8 cellular contexts compared by ENCODE assay signal in the genomic region with DNA sequence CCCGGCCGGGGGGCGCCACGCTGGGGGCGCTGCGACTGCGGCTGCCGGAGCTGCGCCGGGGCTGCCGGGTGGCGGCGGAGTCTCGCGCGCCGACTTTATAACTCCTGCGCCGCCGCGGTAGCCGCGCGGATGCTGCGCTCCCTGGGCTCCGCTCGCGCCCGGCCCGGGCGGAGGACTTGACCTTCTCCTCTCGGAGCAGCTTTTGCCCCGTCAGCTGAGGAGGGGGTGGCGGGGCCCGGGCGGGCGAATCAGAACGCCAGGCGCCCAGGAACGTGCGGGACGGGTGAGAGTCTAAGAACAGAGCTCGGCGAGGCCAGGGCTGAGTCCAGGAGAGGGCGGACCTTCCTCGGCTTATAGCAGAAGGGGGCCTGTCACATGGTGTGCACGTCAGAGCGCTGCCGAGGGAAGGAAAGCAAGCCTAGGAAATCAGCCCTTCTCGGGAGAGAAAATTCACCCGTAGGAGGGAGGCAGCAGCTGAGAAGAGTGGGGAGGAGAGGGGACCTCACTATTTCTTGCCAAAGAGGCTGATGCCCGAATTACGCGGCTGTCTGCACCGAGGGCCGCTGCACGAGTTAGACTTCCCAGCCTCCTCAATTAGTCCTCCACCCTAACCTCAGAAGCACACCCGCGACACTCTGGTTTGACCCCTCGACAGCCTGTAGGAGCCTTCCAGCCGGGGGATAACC. TPM values are rescaled to one million over a fixed set of nuclear protein-coding genes. Genes with fewer than 3 reads are reported as not detected.
A peak's percentile ranks its signal among the peaks of the same experiment; 100 is the strongest.
DNase-seq lines count a peak whose midpoint lies in the region; ATAC-seq and TF ChIP-seq lines count a peak whose summit lies in the region.

A gene (minus strand): TSS at position 327 of the 686 bp plus-strand sequence. CDS start 415 bp downstream, outside the sequence.

- no peaks in the 10 kb centered on the region for H3K36me3 ChIP-seq in HUES6 (ENCODE audit: control insufficient read depth, insufficient read depth, low read length)
- no peaks in the 10 kb centered on the region for H3K36me3 ChIP-seq in OCI-LY1 (ENCODE audit: insufficient read depth, low read length)
- no peaks in the 10 kb centered on the region for H3K36me3 ChIP-seq in prostate gland

- peak within 1 kb of the TSS; percentile 56 for H3K9ac ChIP-seq in HUES6 (ENCODE audit: low read length)
- no peak within 1 kb of the TSS for H3K9ac ChIP-seq in OCI-LY1 (ENCODE audit: low read length)

- no peaks in the 10 kb centered on the region for H3F3A ChIP-seq in OCI-LY1 (ENCODE audit: insufficient read depth, low read length)

- no peak for TF ChIP-seq POLR2A in prostate gland (IDR thresholded peaks at IDR 0.05)

- peaks cover 29% of the 10 kb centered on the region for H3K4me1 ChIP-seq in HUES6 (ENCODE audit: control insufficient read depth, insufficient read depth, low read length)
- H3K4me1 ChIP-seq in OCI-LY1 (ENCODE audit: insufficient read depth, low read length, severe bottlenecking): peaks cover 9% of the 10 kb centered on the region
- no peaks in the 10 kb centered on the region for H3K4me1 ChIP-seq in prostate gland (replicated peaks)

- no peaks in the 10 kb centered on the region for H3K9me3 ChIP-seq in HUES6 (ENCODE audit: control insufficient read depth, insufficient read depth, low read depth, low read length)
- no peaks in the 10 kb centered on the region for H3K9me3 ChIP-seq in OCI-LY1 (ENCODE audit: low read length)
- H3K9me3 ChIP-seq in prostate gland: no peaks in the 10 kb centered on the region

- H3K4me3 ChIP-seq in HUES6 (ENCODE audit: low read depth, low read length) (peak within 1 kb of the TSS; percentile 79), OCI-LY1 (ENCODE audit: low read depth, low read length, poor library complexity, severe bottlenecking) (peak within 1 kb of the TSS; percentile 57), prostate gland (peak within 1 kb of the TSS; percentile 7 to 15)

- 1% methylated on average over 44 of the region's 61 CpGs for WGBS in prostate gland

- H3K79me2 ChIP-seq in OCI-LY1 (ENCODE audit: insufficient read depth, low read length): no peaks in the 10 kb centered on the region

- H3K27me3 ChIP-seq in HUES6 (ENCODE audit: control insufficient read depth, insufficient read depth, low read length) (peaks cover 93% of the 10 kb centered on the region), OCI-LY1 (ENCODE audit: insufficient read depth, low read length) (no peaks in the 10 kb centered on the region), prostate gland (replicated peaks; ENCODE audit: insufficient read depth) (peaks cover 60% of the 10 kb centered on the region)

- H3K4me2 ChIP-seq in OCI-LY1 (ENCODE audit: low read length): peak within 1 kb of the TSS; percentile 68

- no peaks in the 10 kb centered on the region for H3K9me2 ChIP-seq in OCI-LY1 (ENCODE audit: low read depth, low read length)

- DNase-seq in activated T-cell treated with anti-CD3 and anti-CD28 coated beads, Interleukin-2, amount 50 U/mL, for 1 hour: peak; percentile 53
- DNase-seq in activated T-cell treated with anti-CD3 and anti-CD28 coated beads for 4 hours (no peak), amniotic epithelial cell (ENCODE audit: low read depth) (peak; percentile 89), left ventricle myocardium superior (peak; percentile 57), prostate gland (ENCODE audit: low spot score) (peak; percentile 23)

- ATAC-seq in left ventricle myocardium superior: peak; percentile 85
- no peak for ATAC-seq in HG03571 (IDR thresholded peaks at IDR 0.05; ENCODE audit: unreplicated experiment)

- H3K27ac ChIP-seq in HUES6 (ENCODE audit: low read depth, low read length) (no peak within 1 kb of the TSS), OCI-LY1 (ENCODE audit: low read depth, low read length, poor library complexity, severe bottlenecking) (no peak within 1 kb of the TSS), prostate gland (no peak within 1 kb of the TSS)

- no peaks in the 10 kb centered on the region for H4K20me1 ChIP-seq in OCI-LY1 (ENCODE audit: insufficient read depth, low read length)

- intact Hi-C loops in left ventricle myocardium superior (cut with micrococcal nuclease): no loop called here
- intact Hi-C loops in prostate gland (cut with DNase I): no loop called here

- no peak within 1 kb of the TSS for H2AFZ ChIP-seq in OCI-LY1 (ENCODE audit: low read length)

- TF ChIP-seq CTCF in OCI-LY1 (IDR thresholded peaks at IDR 0.05; ENCODE audit: low read length) (no peak), prostate gland (IDR thresholded peaks at IDR 0.05) (no peak)

RNA-seq across cellular contexts. Expression of the gene that starts here (rescaled TPM):
- total RNA-seq in left ventricle myocardium superior: not detected
- total RNA-seq in prostate gland: 1 to 10 TPM; 1.6 to 2.8 TPM

Comparison
In these comparisons a context has a peak if more than half of its experiments do, and no peak if none do; other contexts are left out.
1. Peak in DNase-seq and ATAC-seq in left ventricle myocardium superior; RNA of the gene not detected or under 1 TPM.
2. H3K4me3 ChIP-seq: peak in every context shown above with its lines; median percentile 79 in HUES6; 57 in OCI-LY1; 11 in prostate gland.